16 cellular contexts compared by ENCODE assay signal in genomic region chr10:114724707-114725106, GRCh38.
DNase-seq lines count a peak whose midpoint lies in the region; ATAC-seq, FAIRE-seq and TF ChIP-seq lines count a peak whose summit lies in the region.
"Had no signal": no experiment of that assay in that cellular context is flagged by ENCODE, and none has a peak within 500 bp of the region (broad histone marks: within the 10 kb centered on the region; RNA-seq: fewer than 3 reads in every experiment).

No MANE protein-coding gene starts in this region.

- POLR2A ChIA-PET in A549 (lab: Yijun Ruan, JAX), result no interaction called here

- TF ChIP-seq CTCF in A549 (IDR thresholded peaks at IDR 0.05) (no peak), BE2C (IDR thresholded peaks at IDR 0.05; ENCODE audit: low read depth, low read length) (no peak), RWPE2 (IDR thresholded peaks at IDR 0.05; ENCODE audit: poor library complexity, severe bottlenecking) (no peak)

- H3K4me1 ChIP-seq in A549 (peaks cover 17% of the 10 kb centered on the region), BE2C (peaks cover 20% of the 10 kb centered on the region), RWPE2 (ENCODE audit: insufficient read depth, poor library complexity, severe bottlenecking) (peaks cover 12% of the 10 kb centered on the region)
- H3K4me1 ChIP-seq: BLaER1 had no signal

- H3K27me3 ChIP-seq in BE2C, result no peaks in the 10 kb centered on the region
- no peaks in the 10 kb centered on the region for H3K27me3 ChIP-seq in RWPE2 (ENCODE audit: insufficient read depth, poor library complexity, severe bottlenecking)
- H3K27me3 ChIP-seq: BLaER1 had no signal

- CTCF ChIA-PET in A549 (lab: Yijun Ruan, JAX), result interaction anchor here (1.9 kb wide), 1 partner anchor 61 kb away, joined by 5 read pairs; no protein-coding TSS in a partner anchor

- H3K27ac ChIP-seq in A549 (peak overlapping the region in 1 of 2 experiments; percentile 42; a peak in 1 of 6 replicates), RWPE2 (ENCODE audit: poor library complexity, severe bottlenecking) (peak overlapping the region; percentile 25)
- H3K27ac ChIP-seq: BLaER1 had no signal

- 0 out of 3 replicates have a peak overlapping the region, but pooled peaks have one; percentile 7 for H3K4me2 ChIP-seq in A549
- H3K4me2 ChIP-seq: BLaER1 had no signal

- H3K36me3 ChIP-seq in BE2C, result no peaks in the 10 kb centered on the region
- H3K36me3 ChIP-seq in RWPE2 (ENCODE audit: low read depth), result no peaks in the 10 kb centered on the region
- H3K36me3 ChIP-seq: BLaER1 had no signal

- DNase-seq in A549 (ENCODE audit: low read depth in 1 of 2, low spot score in 1 of 2) (no peak), BE2C (peak; percentile 37), RWPE2 (ENCODE audit: low spot score) (no peak), left lobe of liver (ENCODE audit: low spot score) (no peak), NCI-H226 (no peak), NCI-H146 (lab: John Stamatoyannopoulos, UW) (no peak), NCI-H2081 treated with DMSO at 0.1 percent for 48 hours (lab: John Stamatoyannopoulos, UW) (no peak)
- DNase-seq: AML-193; CD4-positive, alpha-beta memory T cell; DMS153; DMS79; GDM1; GOT3; H7 had no signal

- FAIRE-seq in A549 (lab: Jason Lieb, UNC), result no peak
- FAIRE-seq: A204.1 had no signal

- H3K4me3 ChIP-seq in A549, result no peak overlapping the region
- no peak overlapping the region for H3K4me3 ChIP-seq in BE2C (ENCODE audit: low read depth, low read length)
- no peak overlapping the region for H3K4me3 ChIP-seq in RWPE2 (ENCODE audit: severe bottlenecking)
- H3K4me3 ChIP-seq: BLaER1 had no signal

- no peak for TF ChIP-seq EP300 in A549 (IDR thresholded peaks at IDR 0.05)

- no peak for TF ChIP-seq POLR2A in A549 (IDR thresholded peaks at IDR 0.05; ENCODE audit: low read length)

- H3K9me3 ChIP-seq in A549, result no peaks in the 10 kb centered on the region
- H3K9me3 ChIP-seq in BE2C, result no peaks in the 10 kb centered on the region
- no peaks in the 10 kb centered on the region for H3K9me3 ChIP-seq in RWPE2 (ENCODE audit: severe bottlenecking)
- H3K9me3 ChIP-seq: BLaER1 had no signal

- no peak for TF ChIP-seq RAD21 in A549 (conservative IDR thresholded peaks at IDR 0.05 in 1 of 2, IDR thresholded peaks at IDR 0.05 in 1 of 2)

- WGBS in A549 (ENCODE audit: missing lambda C conversion rate), result 87% methylated on average over 2 of the region's 3 CpGs

- ATAC-seq in A549 (no peak), RWPE2 (ENCODE audit: low read depth) (no peak; the same call in 2 of the 3 replicates), left lobe of liver (peak; percentile 5)

TF ChIP-seq in A549, 52 proteins besides CTCF, POLR2A, EP300 and RAD21:
- no peak for TF ChIP-seq RCOR1 (IDR thresholded peaks at IDR 0.05; ENCODE audit: low read depth, low read length)
- TF ChIP-seq JUN (IDR thresholded peaks at IDR 0.05), result no peak
- TF ChIP-seq RFX5 (IDR thresholded peaks at IDR 0.05), result no peak
- no peak for TF ChIP-seq NR3C1 (IDR thresholded peaks at IDR 0.05)
- TF ChIP-seq ELK1 (IDR thresholded peaks at IDR 0.05; ENCODE audit: low read depth, low read length), result no peak
- no peak for TF ChIP-seq HOXB5 (CRISPR knock-in tag; IDR thresholded peaks at IDR 0.05)
- no peak for TF ChIP-seq HDAC2 (IDR thresholded peaks at IDR 0.05)
- TF ChIP-seq CEBPB (IDR thresholded peaks at IDR 0.05), result no peak
- no peak for TF ChIP-seq POLR2AphosphoS2 (conservative IDR thresholded peaks at IDR 0.05; ENCODE audit: low read length)
